ENCODE assay signal across 9 cellular contexts in genomic region chr5:83026930-83027687, GRCh38. TPM values are rescaled to one million over a fixed set of nuclear protein-coding genes. Genes with fewer than 3 reads are reported as not detected.
DNase-seq lines count a peak whose midpoint lies in the region; ATAC-seq and TF ChIP-seq lines count a peak whose summit lies in the region.
"Had no signal": no experiment of that assay in that cellular context is flagged by ENCODE, and none has a peak within 500 bp of the region (broad histone marks: within the 10 kb centered on the region; RNA-seq: fewer than 3 reads in every experiment).

No MANE protein-coding gene starts in this region.

- H3K27me3 ChIP-seq in right atrium auricular region (no peaks in the 10 kb centered on the region), SJSA1 (replicated peaks) (no peaks in the 10 kb centered on the region), MG63 (no peaks in the 10 kb centered on the region)

- H3K27me3 Mint-ChIP-seq in stimulated activated memory B cell treated with anti-CD40 and anti-IgM and Interleukin-4, amounts not matched to agents 10 μg/mL and 1 μg/mL and 100 μg/mL, for 72 hours: no peaks in the 10 kb centered on the region
- H3K27me3 Mint-ChIP-seq: activated naive CD8-positive, alpha-beta T cell treated with anti-CD3 and anti-CD28 coated beads, Interleukin-2, amount 50 U/mL, for 24 hours had no signal

- no peak overlapping the region for H3K4me3 ChIP-seq in right atrium auricular region
- no peak overlapping the region for H3K4me3 ChIP-seq in SJSA1
- no peak overlapping the region for H3K4me3 ChIP-seq in MG63

- H3K27ac ChIP-seq in right atrium auricular region: no peak overlapping the region
- peak overlapping the region; percentile 84 for H3K27ac ChIP-seq in SJSA1

- H3K27ac Mint-ChIP-seq in stimulated activated memory B cell treated with anti-CD40 and anti-IgM and Interleukin-4, amounts not matched to agents 10 μg/mL and 1 μg/mL and 100 μg/mL, for 72 hours: peak overlapping the region; percentile 57
- H3K27ac Mint-ChIP-seq: activated naive CD8-positive, alpha-beta T cell treated with anti-CD3 and anti-CD28 coated beads, Interleukin-2, amount 50 U/mL, for 24 hours had no signal

- H3K9me3 Mint-ChIP-seq in stimulated activated memory B cell treated with anti-CD40 and anti-IgM and Interleukin-4, amounts not matched to agents 10 μg/mL and 1 μg/mL and 100 μg/mL, for 72 hours: no peaks in the 10 kb centered on the region
- H3K9me3 Mint-ChIP-seq: activated naive CD8-positive, alpha-beta T cell treated with anti-CD3 and anti-CD28 coated beads, Interleukin-2, amount 50 U/mL, for 24 hours had no signal

- H3K4me1 ChIP-seq in right atrium auricular region (no peaks in the 10 kb centered on the region), SJSA1 (replicated peaks) (peaks cover 31% of the 10 kb centered on the region)

- DNase-seq in Right ventricle myocardium inferior (ENCODE audit: missing footprints): no peak
- DNase-seq in right atrium auricular region (ENCODE audit: low spot score): no peak
- peak; percentile 53 to 88 for DNase-seq in SJSA1 (ENCODE audit: low read depth in 1 of 2, low spot score in 2 of 2)
- DNase-seq in SKM-1 (lab: John Stamatoyannopoulos, UW; ENCODE audit: unreplicated experiment): no peak
- no peak for DNase-seq in MG63
- DNase-seq in COLO668 (lab: John Stamatoyannopoulos, UW; ENCODE audit: unreplicated experiment): no peak
- DNase-seq: activated naive CD8-positive, alpha-beta T cell treated with anti-CD3 and anti-CD28 coated beads, Interleukin-2, amount 50 U/mL, for 24 hours had no signal

- H3K4me3 Mint-ChIP-seq in stimulated activated memory B cell treated with anti-CD40 and anti-IgM and Interleukin-4, amounts not matched to agents 10 μg/mL and 1 μg/mL and 100 μg/mL, for 72 hours: peak overlapping the region; percentile 34
- H3K4me3 Mint-ChIP-seq: activated naive CD8-positive, alpha-beta T cell treated with anti-CD3 and anti-CD28 coated beads, Interleukin-2, amount 50 U/mL, for 24 hours had no signal

- H3K36me3 ChIP-seq in right atrium auricular region (no peaks in the 10 kb centered on the region), SJSA1 (no peaks in the 10 kb centered on the region), MG63 (no peaks in the 10 kb centered on the region)

- no peaks in the 10 kb centered on the region for H3K36me3 Mint-ChIP-seq in stimulated activated memory B cell treated with anti-CD40 and anti-IgM and Interleukin-4, amounts not matched to agents 10 μg/mL and 1 μg/mL and 100 μg/mL, for 72 hours

- H3K4me1 Mint-ChIP-seq in stimulated activated memory B cell treated with anti-CD40 and anti-IgM and Interleukin-4, amounts not matched to agents 10 μg/mL and 1 μg/mL and 100 μg/mL, for 72 hours: peaks cover 14% of the 10 kb centered on the region

- no peaks in the 10 kb centered on the region for H3K9me3 ChIP-seq in right atrium auricular region
- no peaks in the 10 kb centered on the region for H3K9me3 ChIP-seq in SJSA1 (replicated peaks)
- no peaks in the 10 kb centered on the region for H3K9me3 ChIP-seq in MG63

- intact Hi-C loops in Right ventricle myocardium inferior (cut with DNase I): no loop called here

- ATAC-seq in Right ventricle myocardium inferior (peak; percentile 53), HG03095 (IDR thresholded peaks at IDR 0.05; ENCODE audit: unreplicated experiment) (peak; percentile 72)
- ATAC-seq in stimulated activated memory B cell treated with anti-CD40 and anti-IgM and Interleukin-4, amounts not matched to agents 10 μg/mL and 1 μg/mL and 100 μg/mL, for 72 hours: peak; percentile 82
- ATAC-seq: activated naive CD8-positive, alpha-beta T cell treated with anti-CD3 and anti-CD28 coated beads, Interleukin-2, amount 50 U/mL, for 24 hours had no signal

- no peak for TF ChIP-seq CTCF in right atrium auricular region (IDR thresholded peaks at IDR 0.05)

RNA-seq across cellular contexts. Expression of gene TMEM167A, which starts 50.1 kb away (rescaled TPM):
- total RNA-seq in Right ventricle myocardium inferior (53.9 TPM), right atrium auricular region (10 to 100 TPM; 31.7 to 50.1 TPM)
- total RNA-seq in SJSA1 (2014; rRNA removed; shearing (Covaris generic)): 113 and 144 TPM in 2 replicates
- total RNA-seq in MG63 (2014; rRNA removed; shearing (Covaris generic); ENCODE audit: low replicate concordance): 137 and 147 TPM in 2 replicates

RNA-seq across cellular contexts. Expression of gene XRCC4, which starts 50.2 kb away (rescaled TPM):
- total RNA-seq in Right ventricle myocardium inferior (7.9 TPM), right atrium auricular region (1 to 10 TPM; 6.4 to 6.8 TPM)
- total RNA-seq in SJSA1 (2014; rRNA removed; shearing (Covaris generic)): 11.7 and 16.1 TPM in 2 replicates
- total RNA-seq in MG63 (2014; rRNA removed; shearing (Covaris generic); ENCODE audit: low replicate concordance): 17.3 and 23.5 TPM in 2 replicates

Comparison
In these comparisons a context has a peak if more than half of its experiments do, and no peak if none do; other contexts are left out.
1. DNase-seq: peak in SJSA1 (2 of 2); none in Right ventricle myocardium inferior (single experiment), right atrium auricular region (single experiment), SKM-1 (single experiment), MG63 (single experiment) and COLO668 (single experiment).
2. Peak in every context shown above with its lines, with median percentiles within 50 percentile points of each other: ATAC-seq.